8 cellular contexts compared by ENCODE assay signal in the genomic region with DNA sequence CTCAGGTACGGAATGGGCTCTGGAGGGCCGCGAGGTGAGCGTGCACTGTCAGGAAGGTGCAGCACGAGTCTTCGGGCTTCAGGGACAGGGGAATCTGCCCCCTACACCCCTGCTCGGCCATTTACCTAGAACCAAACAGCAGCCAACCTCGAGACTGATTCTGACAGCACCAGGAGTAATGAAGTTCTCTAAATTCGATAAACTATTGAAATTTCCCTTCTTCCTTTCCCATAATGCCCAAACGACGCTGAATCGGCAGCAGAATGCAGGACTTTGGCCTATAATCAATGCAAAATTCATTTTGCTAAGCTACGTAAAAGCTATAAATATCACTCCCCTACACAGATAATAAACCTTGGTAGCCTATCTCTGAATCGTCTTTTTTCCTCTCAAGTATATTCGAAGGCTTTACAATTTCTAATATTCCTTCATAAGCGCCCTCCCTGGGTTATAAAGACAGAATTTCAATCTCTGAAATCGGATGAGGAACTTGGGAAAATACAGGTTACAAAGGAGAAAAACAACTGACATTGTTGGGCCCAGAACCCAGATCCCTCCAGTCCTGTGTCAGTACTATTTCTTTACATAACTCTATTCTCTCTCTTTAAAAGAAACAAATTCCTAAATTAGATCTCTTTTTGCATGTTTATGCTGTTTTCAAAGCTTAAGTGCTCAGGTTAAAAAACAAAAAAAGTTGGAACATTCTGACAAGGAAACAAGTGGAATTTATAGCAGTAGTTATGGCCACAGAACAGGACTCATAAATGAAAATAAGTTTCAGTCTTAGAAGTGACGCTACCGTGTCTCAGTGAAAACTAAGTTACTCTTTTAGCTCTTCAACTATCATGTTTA.
DNase-seq lines count a peak whose midpoint lies in the region; ATAC-seq and FAIRE-seq lines count a peak whose summit lies in the region.

No MANE protein-coding gene starts in this region.

- no peak for DNase-seq in activated CD8-positive, alpha-beta memory T cell treated with anti-CD3 and anti-CD28 coated beads, Interleukin-2, amount 10 ng/mL, durations not matched to agents 7 days and 5 days
- no peak for DNase-seq in activated CD8-positive, alpha-beta memory T cell treated with anti-CD3 and anti-CD28 coated beads, Interleukin-2, amount 50 U/mL, for 4 hours
- DNase-seq in midbrain (lab: John Stamatoyannopoulos, UW) (peak; percentile 65), glomerular visceral epithelial cell (ENCODE audit: extremely low spot score) (no peak), D341Med (ENCODE audit: low spot score) (no peak)

- no peaks in the 10 kb centered on the region for H3K9me3 Mint-ChIP-seq in activated CD8-positive, alpha-beta memory T cell treated with anti-CD3 and anti-CD28 coated beads, Interleukin-2, amount 10 ng/mL, durations not matched to agents 7 days and 5 days (ENCODE audit: low read depth)

- peak; percentile 1 for ATAC-seq in activated CD8-positive, alpha-beta memory T cell treated with anti-CD3 and anti-CD28 coated beads, Interleukin-2, amount 10 ng/mL, durations not matched to agents 7 days and 5 days
- ATAC-seq in activated CD4-positive, CD25-positive, alpha-beta regulatory T cell treated with anti-CD3 and anti-CD28 coated beads, Interleukin-2, amount 50 U/mL, for 24 hours: no peak

- FAIRE-seq in colon (lab: Jason Lieb, UNC): peak; percentile 66

- H3K27ac Mint-ChIP-seq in activated CD8-positive, alpha-beta memory T cell treated with anti-CD3 and anti-CD28 coated beads, Interleukin-2, amount 10 ng/mL, durations not matched to agents 7 days and 5 days: peak overlapping the region; percentile 93

- peaks cover 48% of the 10 kb centered on the region for H3K4me1 Mint-ChIP-seq in activated CD8-positive, alpha-beta memory T cell treated with anti-CD3 and anti-CD28 coated beads, Interleukin-2, amount 10 ng/mL, durations not matched to agents 7 days and 5 days

- H3K27me3 Mint-ChIP-seq in activated CD8-positive, alpha-beta memory T cell treated with anti-CD3 and anti-CD28 coated beads, Interleukin-2, amount 10 ng/mL, durations not matched to agents 7 days and 5 days: no peaks in the 10 kb centered on the region

- H3K36me3 Mint-ChIP-seq in activated CD8-positive, alpha-beta memory T cell treated with anti-CD3 and anti-CD28 coated beads, Interleukin-2, amount 10 ng/mL, durations not matched to agents 7 days and 5 days: peaks cover 4% of the 10 kb centered on the region

- no peaks in the 10 kb centered on the region for H3K9me3 ChIP-seq in KOPT-K1 (ENCODE audit: insufficient read depth, low read length, poor library complexity, severe bottlenecking)

- CTCF ChIA-PET in activated CD8-positive, alpha-beta memory T cell treated with anti-CD3 and anti-CD28 coated beads, Interleukin-2, amount 10 ng/mL, durations not matched to agents 7 days and 5 days (lab: Charles Lee): interaction anchor here (0.9 to 2.6 kb wide), 12 partner anchors 9 to 468 kb away, joined by 3 to 8 read pairs (median 3); no protein-coding TSS in a partner anchor

- peak overlapping the region; percentile 95 for H3K4me3 Mint-ChIP-seq in activated CD8-positive, alpha-beta memory T cell treated with anti-CD3 and anti-CD28 coated beads, Interleukin-2, amount 10 ng/mL, durations not matched to agents 7 days and 5 days

- peak overlapping the region; percentile 57 for H3K27ac ChIP-seq in KOPT-K1 (ENCODE audit: low read depth, low read length, poor library complexity, severe bottlenecking)

- H3K36me3 ChIP-seq in KOPT-K1 (ENCODE audit: insufficient read depth, low read length): no peaks in the 10 kb centered on the region
